Comparison of ENCODE assay signal across 8 cellular contexts in the genomic region with DNA sequence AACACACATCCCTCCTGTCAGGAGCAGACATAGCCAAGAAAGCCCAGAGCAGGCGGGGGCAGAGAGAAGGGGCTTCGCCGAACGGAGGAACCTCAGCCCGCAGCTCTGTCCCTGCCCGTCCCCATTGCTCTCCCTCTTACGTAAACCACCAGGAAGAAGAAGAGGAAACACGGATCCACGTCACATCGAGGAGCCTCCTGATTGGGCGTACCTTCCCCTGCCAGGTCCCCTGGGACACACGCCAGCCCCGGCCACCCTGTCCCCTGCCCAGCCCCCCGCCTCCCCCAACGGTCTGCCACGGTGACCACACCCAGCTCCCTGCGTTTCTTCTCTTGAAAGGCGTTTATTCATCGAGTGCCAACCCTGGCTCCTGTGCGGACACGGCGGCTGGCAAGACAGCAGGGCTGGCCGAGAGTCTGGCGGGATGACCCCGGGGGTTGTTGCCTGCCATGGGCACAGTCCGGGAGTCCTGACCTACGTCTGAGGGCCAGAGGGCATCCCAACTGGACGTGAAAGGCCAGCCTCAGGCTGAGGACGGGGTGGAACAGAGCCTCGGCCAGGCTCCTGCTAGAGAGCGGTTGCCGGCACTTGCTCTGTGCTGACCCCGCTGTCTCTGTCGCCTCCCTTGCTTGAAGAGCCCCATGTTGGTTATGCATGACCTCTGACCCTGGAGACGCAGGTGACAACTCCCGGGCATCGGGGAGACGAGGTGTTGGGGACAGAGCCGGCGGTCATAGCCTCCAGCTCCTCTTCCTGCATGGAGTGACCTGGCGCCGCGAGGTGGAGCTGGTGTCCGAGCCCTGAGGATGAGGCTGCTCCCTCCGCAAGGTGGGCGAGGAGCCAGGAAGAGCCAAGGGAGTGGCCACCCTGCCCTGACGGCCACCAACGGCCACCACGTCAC. TPM values are rescaled to one million over a fixed set of nuclear protein-coding genes. Genes with fewer than 3 reads are reported as not detected.
DNase-seq lines count a peak whose midpoint lies in the region; TF ChIP-seq lines count a peak whose summit lies in the region.

No MANE protein-coding gene starts in this region.

- H3K4me1 Mint-ChIP-seq in activated naive CD4-positive, alpha-beta T cell treated with anti-CD3 and anti-CD28 coated beads for 36 hours (ENCODE audit: low read depth) = peaks cover 2% of the 10 kb centered on the region
- H3K4me1 Mint-ChIP-seq in brain = peaks cover 37% of the 10 kb centered on the region

- H3K36me3 Mint-ChIP-seq in activated naive CD4-positive, alpha-beta T cell treated with anti-CD3 and anti-CD28 coated beads for 36 hours (ENCODE audit: low read depth) = no peaks in the 10 kb centered on the region
- H3K36me3 Mint-ChIP-seq in brain = no peaks in the 10 kb centered on the region

- peak; percentile 13 for DNase-seq in activated naive CD4-positive, alpha-beta T cell treated with anti-CD3 and anti-CD28 coated beads for 36 hours
- DNase-seq in activated naive CD4-positive, alpha-beta T cell treated with anti-CD3 and anti-CD28 coated beads, Interleukin-2, amount 50 U/mL, for 16 hours = no peak
- DNase-seq in NCI-H69 (lab: John Stamatoyannopoulos, UW) = peak; percentile 89
- peak; percentile 32 for DNase-seq in pons (ENCODE audit: low spot score)
- DNase-seq in cortex of kidney (lab: John Stamatoyannopoulos, UW) = no peak
- DNase-seq in ureter (ENCODE audit: low spot score) = no peak
- no peak for DNase-seq in islet precursor cell

- no peaks in the 10 kb centered on the region for H3K27me3 Mint-ChIP-seq in activated naive CD4-positive, alpha-beta T cell treated with anti-CD3 and anti-CD28 coated beads for 36 hours (ENCODE audit: low read depth)
- peaks cover 2% of the 10 kb centered on the region for H3K27me3 Mint-ChIP-seq in brain

- H3K9me3 Mint-ChIP-seq in activated naive CD4-positive, alpha-beta T cell treated with anti-CD3 and anti-CD28 coated beads for 36 hours = no peaks in the 10 kb centered on the region
- peaks cover 0 to 2% (median 0%) of the 10 kb centered on the region in 5 experiments for H3K9me3 Mint-ChIP-seq in brain

- no peak for TF ChIP-seq CTCF in brain (conservative IDR thresholded peaks at IDR 0.05)

- H3K27ac Mint-ChIP-seq in activated naive CD4-positive, alpha-beta T cell treated with anti-CD3 and anti-CD28 coated beads for 36 hours = peak overlapping the region; percentile 65
- H3K27ac Mint-ChIP-seq in brain = peak overlapping the region; percentile 5 to 95 (median 86)

- CTCF ChIA-PET in activated naive CD4-positive, alpha-beta T cell treated with anti-CD3 and anti-CD28 coated beads for 36 hours (lab: Charles Lee) = interaction anchor here (0.6 kb wide), 1 partner anchor 41 kb away, joined by 3 read pairs; no protein-coding TSS in a partner anchor

- intact Hi-C loops in activated naive CD4-positive, alpha-beta T cell treated with anti-CD3 and anti-CD28 coated beads for 36 hours (cut with micrococcal nuclease) = loop anchor here (5.0 kb wide), 1 partner anchor 111 kb away; no protein-coding TSS in a partner anchor

- peak overlapping the region; percentile 75 for H3K4me3 Mint-ChIP-seq in activated naive CD4-positive, alpha-beta T cell treated with anti-CD3 and anti-CD28 coated beads for 36 hours
- H3K4me3 Mint-ChIP-seq in brain = peak overlapping the region in 4 of 5 experiments; percentile 30 to 84 (median 78)

RNA-seq across cellular contexts. Expression of a gene that starts 40.6 kb away (rescaled TPM):
- total RNA-seq in activated naive CD4-positive, alpha-beta T cell treated with anti-CD3 and anti-CD28 coated beads for 36 hours = 10 to 100 TPM; 26.1 to 26.7 TPM
- 38.0 TPM for polyA plus RNA-seq in brain (ENCODE audit: insufficient read depth, low read depth, low replicate concordance)
- total RNA-seq in ureter = 51.7 TPM

Comparison
In these comparisons a context has a peak if more than half of its experiments do, and no peak if none do; other contexts are left out.
1. DNase-seq: peak in activated naive CD4-positive, alpha-beta T cell treated with anti-CD3 and anti-CD28 coated beads for 36 hours (single experiment), NCI-H69 (single experiment) and pons (single experiment); none in activated naive CD4-positive, alpha-beta T cell treated with anti-CD3 and anti-CD28 coated beads, Interleukin-2, amount 50 U/mL, for 16 hours (single experiment), cortex of kidney (single experiment), ureter (single experiment) and islet precursor cell (single experiment).